18 cellular contexts compared by ENCODE assay signal in the genomic region with DNA sequence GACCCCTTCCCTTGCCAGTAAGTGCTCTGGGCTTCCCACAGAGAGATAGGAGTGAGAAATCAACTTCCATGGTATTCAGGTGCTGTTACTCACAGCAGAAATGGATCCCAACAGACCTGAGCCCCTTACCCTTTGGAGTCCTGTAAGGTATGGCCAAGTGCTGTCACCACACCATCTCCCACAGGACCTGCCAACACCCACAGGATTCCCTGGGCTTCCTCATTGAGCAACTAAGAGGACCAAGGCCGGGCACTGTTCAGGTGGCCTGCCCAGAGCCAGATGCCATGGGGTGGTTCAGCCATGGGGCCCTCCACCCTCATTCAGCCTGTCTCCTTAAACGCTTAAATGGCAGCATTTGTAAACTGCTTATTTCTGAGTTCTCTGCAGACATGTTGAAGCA.
DNase-seq lines count a peak whose midpoint lies in the region; ATAC-seq and TF ChIP-seq lines count a peak whose summit lies in the region.
"Had no signal": no experiment of that assay in that cellular context is flagged by ENCODE, and none has a peak within 500 bp of the region (broad histone marks: within the 10 kb centered on the region; RNA-seq: fewer than 3 reads in every experiment).

No MANE protein-coding gene starts in this region.

- ATAC-seq in Right ventricle myocardium superior (ENCODE audit: poor library complexity) (no peak), GM18873 (IDR thresholded peaks at IDR 0.05; ENCODE audit: low FRiP score, unreplicated experiment) (no peak), HG02798 (IDR thresholded peaks at IDR 0.05; ENCODE audit: poor library complexity, unreplicated experiment) (no peak), mucosa of descending colon (no peak)
- ATAC-seq: A549; CD8-positive, alpha-beta T cell had no signal

- no peak for TF ChIP-seq POLR2A in esophagus muscularis mucosa (IDR thresholded peaks at IDR 0.05; ENCODE audit: low read depth)

- H3K27ac ChIP-seq in esophagus muscularis mucosa (replicated peaks in 1 of 4) = no peak overlapping the region
- no peak overlapping the region for H3K27ac ChIP-seq in osteoblast (ENCODE audit: low read depth, low read length)
- H3K27ac ChIP-seq: 22Rv1; A549; BLaER1 treated with 17β-estradiol and CSF1 and Interleukin-3, amounts not matched to agents 10 nM and 100 nM; C4-2B had no signal

- WGBS in esophagus muscularis mucosa = 57% methylated on average over 1 of the region's 2 CpGs

- TF ChIP-seq EP300 in esophagus muscularis mucosa (IDR thresholded peaks at IDR 0.05) = no peak

- H3K27me3 ChIP-seq in esophagus muscularis mucosa (no peaks in the 10 kb centered on the region), osteoblast (ENCODE audit: insufficient read depth, low read length) (no peaks in the 10 kb centered on the region)
- H3K27me3 ChIP-seq: BLaER1 treated with 17β-estradiol and CSF1 and Interleukin-3, amounts not matched to agents 10 nM and 100 nM had no signal

- no peaks in the 10 kb centered on the region for H3K79me2 ChIP-seq in osteoblast (ENCODE audit: insufficient read depth, low read length)

- H4K20me1 ChIP-seq in osteoblast (ENCODE audit: insufficient read depth, low read length) = no peaks in the 10 kb centered on the region
- H4K20me1 ChIP-seq: BLaER1 treated with 17β-estradiol and CSF1 and Interleukin-3, amounts not matched to agents 10 nM and 100 nM had no signal

- no peak overlapping the region for H2AFZ ChIP-seq in osteoblast (ENCODE audit: low read length)

- H3K4me2 ChIP-seq in osteoblast (ENCODE audit: insufficient read depth, low read length) = no peak overlapping the region
- H3K4me2 ChIP-seq: A549; BLaER1 treated with 17β-estradiol and CSF1 and Interleukin-3, amounts not matched to agents 10 nM and 100 nM had no signal

- TF ChIP-seq CTCF in esophagus muscularis mucosa (IDR thresholded peaks at IDR 0.05) (no peak), osteoblast (IDR thresholded peaks at IDR 0.05; ENCODE audit: extremely low read depth, low read depth, low read length) (no peak), mucosa of descending colon (IDR thresholded peaks at IDR 0.05) (no peak)

- H3K4me1 ChIP-seq in esophagus muscularis mucosa (no peaks in the 10 kb centered on the region), osteoblast (ENCODE audit: insufficient read depth, low read length) (no peaks in the 10 kb centered on the region), mucosa of descending colon (ENCODE audit: low read depth) (no peaks in the 10 kb centered on the region)
- H3K4me1 ChIP-seq: A549, Caco-2 had no signal

- H3K4me3 ChIP-seq in esophagus muscularis mucosa (no peak overlapping the region), osteoblast (ENCODE audit: insufficient read depth, low read length) (no peak overlapping the region), mucosa of descending colon (no peak overlapping the region)
- H3K4me3 ChIP-seq: A549; BLaER1 treated with 17β-estradiol and CSF1 and Interleukin-3, amounts not matched to agents 10 nM and 100 nM had no signal

- H3K9me3 ChIP-seq in esophagus muscularis mucosa (no peaks in the 10 kb centered on the region), osteoblast (ENCODE audit: low read depth, low read length) (no peaks in the 10 kb centered on the region), mucosa of descending colon (no peaks in the 10 kb centered on the region)
- H3K9me3 ChIP-seq: A549; BLaER1 treated with 17β-estradiol and CSF1 and Interleukin-3, amounts not matched to agents 10 nM and 100 nM; Caco-2 had no signal

- intact Hi-C loops in cardiac septum (cut with DNase I) (no loop called here), Right ventricle myocardium superior (cut with DNase I) (no loop called here), esophagus muscularis mucosa (cut with DNase I) (no loop called here), mucosa of descending colon (cut with DNase I, micrococcal nuclease) (no loop called here)

- no peaks in the 10 kb centered on the region for H3K36me3 ChIP-seq in esophagus muscularis mucosa
- no peaks in the 10 kb centered on the region for H3K36me3 ChIP-seq in osteoblast (ENCODE audit: insufficient read depth, low read length)
- H3K36me3 ChIP-seq in mucosa of descending colon (ENCODE audit: low read depth) = no peaks in the 10 kb centered on the region
- H3K36me3 ChIP-seq: BLaER1 treated with 17β-estradiol and CSF1 and Interleukin-3, amounts not matched to agents 10 nM and 100 nM had no signal

- DNase-seq in cardiac septum (ENCODE audit: low spot score) (peak; percentile 59), Right ventricle myocardium superior (no peak), esophagus muscularis mucosa (ENCODE audit: extremely low spot score) (peak; percentile 85), osteoblast (ENCODE audit: insufficient read length, low spot score, missing footprints) (peak; percentile 25), mucosa of descending colon (no peak)
- DNase-seq: AML-193; Caco-2; Calu3; CD4-positive, alpha-beta T cell; CD8-positive, alpha-beta T cell; DMS79 treated with DMSO at 0.1 percent for 48 hours; GF-D8 had no signal

Comparison
In these comparisons a context has a peak if more than half of its experiments do, and no peak if none do; other contexts are left out.
1. DNase-seq: peak in cardiac septum (single experiment), esophagus muscularis mucosa (single experiment) and osteoblast (single experiment); none in Right ventricle myocardium superior (single experiment) and mucosa of descending colon (0 of 3).